19 cellular contexts compared by ENCODE assay signal in the genomic region with DNA sequence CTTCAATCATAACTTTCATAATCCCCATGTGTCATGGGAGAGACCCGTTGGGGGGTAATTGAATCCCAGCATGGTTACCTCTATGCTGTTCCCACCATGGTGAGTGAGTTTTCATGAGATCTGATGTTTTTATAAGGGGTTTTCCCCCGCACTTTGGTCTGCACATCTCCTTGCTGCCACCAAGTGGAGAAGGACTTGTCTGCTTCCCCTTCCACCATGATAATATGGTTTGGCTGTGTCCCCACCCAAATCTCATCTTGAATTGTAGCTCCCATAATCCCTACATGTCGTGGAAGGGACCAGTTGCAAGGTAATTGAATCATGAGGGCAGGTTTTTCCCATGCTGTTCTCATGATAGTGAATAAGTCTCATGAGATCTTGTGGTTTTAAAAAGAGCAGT.
DNase-seq lines count a peak whose midpoint lies in the region; ATAC-seq and TF ChIP-seq lines count a peak whose summit lies in the region.
"Had no signal": no experiment of that assay in that cellular context is flagged by ENCODE, and none has a peak within 500 bp of the region (broad histone marks: within the 10 kb centered on the region; RNA-seq: fewer than 3 reads in every experiment).

No MANE protein-coding gene starts in this region.

- H3K4me1 ChIP-seq in H9 (ENCODE audit: insufficient read depth, low read length): no peaks in the 10 kb centered on the region
- H3K4me1 ChIP-seq in RWPE2 (ENCODE audit: insufficient read depth, poor library complexity, severe bottlenecking): no peaks in the 10 kb centered on the region
- no peaks in the 10 kb centered on the region for H3K4me1 ChIP-seq in endodermal cell (ENCODE audit: control insufficient read depth, insufficient read depth, low read length)
- H3K4me1 ChIP-seq in left ventricle myocardium inferior: no peaks in the 10 kb centered on the region
- H3K4me1 ChIP-seq: A549 had no signal

- H4K20me1 ChIP-seq in H9 (ENCODE audit: control insufficient read depth, insufficient read depth, insufficient read length): no peaks in the 10 kb centered on the region

- no peak overlapping the region for H2AFZ ChIP-seq in H9 (ENCODE audit: low read length)
- H2AFZ ChIP-seq: GM23338 had no signal

- H3K56ac ChIP-seq in H9 (ENCODE audit: insufficient read length, low read depth, low read length): no peak overlapping the region

- H3K4me3 ChIP-seq in RWPE2 (ENCODE audit: severe bottlenecking) (no peak overlapping the region), endodermal cell (ENCODE audit: low read length) (no peak overlapping the region), left ventricle myocardium inferior (no peak overlapping the region)
- H3K4me3 ChIP-seq: A549, GM23338 had no signal

- no peak overlapping the region for H3K27ac Mint-ChIP-seq in H9
- no peak overlapping the region for H3K27ac Mint-ChIP-seq in endodermal cell
- H3K27ac Mint-ChIP-seq: GM23338, T-helper 17 cell had no signal

- H3K4me1 Mint-ChIP-seq in H9 (no peaks in the 10 kb centered on the region), endodermal cell (no peaks in the 10 kb centered on the region)
- H3K4me1 Mint-ChIP-seq: GM23338, T-helper 17 cell had no signal

- no peak overlapping the region for H3K4ac ChIP-seq in H9 (ENCODE audit: low read depth, low read length)

- H3K27ac ChIP-seq in 22Rv1: no peak overlapping the region
- no peak overlapping the region for H3K27ac ChIP-seq in H9 (ENCODE audit: insufficient read length, low read depth, low read length)
- no peak overlapping the region for H3K27ac ChIP-seq in RWPE2 (ENCODE audit: poor library complexity, severe bottlenecking)
- no peak overlapping the region for H3K27ac ChIP-seq in endodermal cell (ENCODE audit: low read depth, low read length)
- no peak overlapping the region for H3K27ac ChIP-seq in left ventricle myocardium inferior (replicated peaks)
- H3K27ac ChIP-seq: A549 had no signal

- ATAC-seq in RWPE2 (ENCODE audit: low read depth) (no peak), GM21717 (IDR thresholded peaks at IDR 0.05; ENCODE audit: unreplicated experiment) (no peak)
- ATAC-seq: A549, GM23338, T-helper 17 cell had no signal

- no peak overlapping the region for H4K5ac ChIP-seq in H9 (ENCODE audit: insufficient read length, low read depth, low read length)

- no peak overlapping the region for H2BK5ac ChIP-seq in H9 (ENCODE audit: insufficient read length, low read length)

- H2BK120ac ChIP-seq in H9 (ENCODE audit: low read depth, low read length, poor library complexity, severe bottlenecking): no peak overlapping the region

- no peak overlapping the region for H2AK5ac ChIP-seq in H9 (ENCODE audit: insufficient read length, low read length)

- H3K9ac ChIP-seq in H9 (ENCODE audit: extremely low read depth, insufficient read length, low read length) (no peak overlapping the region), endodermal cell (ENCODE audit: extremely low read depth, low read length, poor library complexity, severe bottlenecking) (no peak overlapping the region)

- DNase-seq in H9 (no peak), RWPE2 (ENCODE audit: low spot score) (no peak), endodermal cell (no peak), mucosa of gallbladder (ENCODE audit: low spot score) (no peak), GM10266 (ENCODE audit: extremely low spot score) (no peak), left ventricle myocardium inferior (no peak)
- DNase-seq: C1 segment of cervical spinal cord, DND-41, NCI-H1417 treated with DMSO at 0.1 percent for 48 hours, NCI-H187 treated with DMSO at 0.1 percent for 48 hours, NCI-H2171, NCI-H446, NCI-H526 treated with DMSO at 0.1 percent for 48 hours, SIG-M5, T-helper 17 cell had no signal

- H2BK12ac ChIP-seq in H9 (ENCODE audit: insufficient read length, low read depth, low read length): no peak overlapping the region

- H4K8ac ChIP-seq in H9 (replicated peaks; ENCODE audit: insufficient read length, low read depth, low read length): no peak overlapping the region

- no peaks in the 10 kb centered on the region for H3K27me3 ChIP-seq in H9 (ENCODE audit: insufficient read depth, low read length)
- H3K27me3 ChIP-seq in RWPE2 (ENCODE audit: insufficient read depth, poor library complexity, severe bottlenecking): no peaks in the 10 kb centered on the region
- no peaks in the 10 kb centered on the region for H3K27me3 ChIP-seq in endodermal cell (ENCODE audit: control insufficient read depth, insufficient read depth, low read length, poor library complexity, severe bottlenecking)
- no peaks in the 10 kb centered on the region for H3K27me3 ChIP-seq in left ventricle myocardium inferior (ENCODE audit: low read depth)

- H3T11ph ChIP-seq in H9 (ENCODE audit: low read length): no peak overlapping the region

- H3K23ac ChIP-seq in H9 (ENCODE audit: insufficient read length, low read depth, low read length): no peak overlapping the region

- no peaks in the 10 kb centered on the region for H3K27me3 Mint-ChIP-seq in H9 (ENCODE audit: low read depth)
- no peaks in the 10 kb centered on the region for H3K27me3 Mint-ChIP-seq in endodermal cell (ENCODE audit: insufficient read depth)
- H3K27me3 Mint-ChIP-seq: T-helper 17 cell had no signal

- no peak overlapping the region for H4K91ac ChIP-seq in H9 (ENCODE audit: insufficient read length, low read depth, low read length)

- intact Hi-C loops in left ventricle myocardium inferior (cut with micrococcal nuclease): no loop called here

- H3K36me3 ChIP-seq in RWPE2 (ENCODE audit: low read depth) (no peaks in the 10 kb centered on the region), endodermal cell (ENCODE audit: control insufficient read depth, insufficient read depth, low read length) (no peaks in the 10 kb centered on the region), left ventricle myocardium inferior (no peaks in the 10 kb centered on the region)

- no peak overlapping the region for H3K4me2 ChIP-seq in H9 (ENCODE audit: insufficient read depth, insufficient read length, low read length)
- H3K4me2 ChIP-seq: A549, GM23338 had no signal

- H3K36me3 Mint-ChIP-seq in H9 (ENCODE audit: insufficient read depth in 1 of 3, low read depth in 3 of 3) (peaks cover 3 to 21% (median 11%) of the 10 kb centered on the region in 3 experiments; a peak in 5 of 7 replicates), endodermal cell (ENCODE audit: low read depth) (no peaks in the 10 kb centered on the region)

- H3K9me3 Mint-ChIP-seq in H9: peaks cover 17 to 27% of the 10 kb centered on the region in 2 experiments
- H3K9me3 Mint-ChIP-seq in endodermal cell: peaks cover 20% of the 10 kb centered on the region

- H3K79me2 ChIP-seq in H9 (ENCODE audit: insufficient read depth, low read length): no peaks in the 10 kb centered on the region

- H3K14ac ChIP-seq in H9 (ENCODE audit: insufficient read depth, low read length): no peak overlapping the region

- no CpG with 5 or more reads among the region's 3 CpGs for WGBS in H9 (ENCODE audit: extremely low coverage, insufficient read length, low lambda C conversion rate)
- 83 to 98% methylated on average over 1 to 3 of the region's 3 CpGs for WGBS in endodermal cell (ENCODE audit: insufficient coverage in 1 of 2, insufficient read length in 1 of 2), 2 experiments

- no peak overlapping the region for H3K18ac ChIP-seq in H9 (ENCODE audit: insufficient read length, low read depth, low read length)

- no peaks in the 10 kb centered on the region for H3K9me3 ChIP-seq in H9 (ENCODE audit: control insufficient read depth, low read depth, low read length)
- H3K9me3 ChIP-seq in RWPE2 (ENCODE audit: severe bottlenecking): no peaks in the 10 kb centered on the region
- no peaks in the 10 kb centered on the region for H3K9me3 ChIP-seq in endodermal cell (ENCODE audit: control insufficient read depth, low read length)
- peaks cover 30% of the 10 kb centered on the region for H3K9me3 ChIP-seq in left ventricle myocardium inferior (replicated peaks)
- H3K9me3 ChIP-seq: A549 had no signal

- H2BK15ac ChIP-seq in H9 (ENCODE audit: low read depth, low read length): no peak overlapping the region

- no peaks in the 10 kb centered on the region for H3K79me1 ChIP-seq in H9 (ENCODE audit: insufficient read depth, low read depth, low read length, poor library complexity, severe bottlenecking)

- H3K4me3 Mint-ChIP-seq in H9 (no peak overlapping the region; a peak in 1 of 5 replicates), endodermal cell (no peak overlapping the region)
- H3K4me3 Mint-ChIP-seq: GM23338, T-helper 17 cell had no signal

- TF ChIP-seq CTCF in 22Rv1 (IDR thresholded peaks at IDR 0.05): peak; percentile 40
- TF ChIP-seq CTCF in H9 (conservative IDR thresholded peaks at IDR 0.05): peak; percentile 28; the same call in 1 of the 3 replicates
- peak; percentile 16 for TF ChIP-seq CTCF in RWPE2 (IDR thresholded peaks at IDR 0.05; ENCODE audit: poor library complexity, severe bottlenecking)
- peak; percentile 47 for TF ChIP-seq CTCF in endodermal cell (conservative IDR thresholded peaks at IDR 0.05)
- TF ChIP-seq CTCF in GM10266 (IDR thresholded peaks at IDR 0.05; ENCODE audit: control insufficient read depth, insufficient read depth, low read depth, missing control alignments): no peak
- TF ChIP-seq CTCF in left ventricle myocardium inferior (IDR thresholded peaks at IDR 0.05; ENCODE audit: borderline replicate concordance): no peak

- H2BK20ac ChIP-seq in H9 (ENCODE audit: low read depth, low read length, poor library complexity, severe bottlenecking): no peak overlapping the region

- H3K23me2 ChIP-seq in H9 (ENCODE audit: insufficient read length, low read depth, low read length, poor library complexity, severe bottlenecking): no peaks in the 10 kb centered on the region

Comparison
In these comparisons a context has a peak if more than half of its experiments do, and no peak if none do; other contexts are left out.
1. CTCF ChIP-seq: peak in 22Rv1 (single experiment), H9 (single experiment), RWPE2 (single experiment) and endodermal cell (single experiment); none in GM10266 (single experiment) and left ventricle myocardium inferior (single experiment).